8 cellular contexts compared by ENCODE assay signal in genomic region chr5:159050408-159051091, GRCh38. TPM values are rescaled to one million over a fixed set of nuclear protein-coding genes. Genes with fewer than 3 reads are reported as not detected.
DNase-seq lines count a peak whose midpoint lies in the region; ATAC-seq, FAIRE-seq and TF ChIP-seq lines count a peak whose summit lies in the region.

No MANE protein-coding gene starts in this region.

- 12% methylated on average over 6 of the region's 6 CpGs for WGBS in K562 (ENCODE audit: insufficient coverage, low coverage, missing lambda C conversion rate)
- no CpG with 5 or more reads among the region's 6 CpGs for WGBS in neuronal stem cell (ENCODE audit: extremely low coverage in 2 of 2, insufficient read length in 2 of 2, insufficient replicate concordance in 1 of 2), 2 donors

- no peak overlapping the region for H4K91ac ChIP-seq in neuronal stem cell (ENCODE audit: low read depth, low read length, poor library complexity)

- H3K9ac ChIP-seq in K562 (ENCODE audit: insufficient read depth in 1 of 2, low read depth in 2 of 2, low read length in 2 of 2) (no peak overlapping the region), neuronal stem cell (ENCODE audit: low read depth, low read length, poor library complexity) (no peak overlapping the region)

- H3K27ac ChIP-seq in K562 (ENCODE audit: extremely low read depth, low read depth, low read length), result no peak overlapping the region
- H3K27ac ChIP-seq in neuronal stem cell (replicated peaks; ENCODE audit: low read length), result no peak overlapping the region

- no peak for TF ChIP-seq POLR2A in K562 (conservative IDR thresholded peaks at IDR 0.05)

- no peaks in the 10 kb centered on the region for H3K79me2 ChIP-seq in K562 (ENCODE audit: control insufficient read depth, insufficient read depth, low read length)

- no peaks in the 10 kb centered on the region for H3K36me3 ChIP-seq in K562 (ENCODE audit: control insufficient read depth, insufficient read depth, low read length)
- H3K36me3 ChIP-seq in neuronal stem cell (replicated peaks in 1 of 2; ENCODE audit: control insufficient read depth in 2 of 2, insufficient read depth in 2 of 2, low read length in 2 of 2), result no peaks in the 10 kb centered on the region

- DNase-seq in DMS 273 (lab: John Stamatoyannopoulos, UW; ENCODE audit: unreplicated experiment), result peak; percentile 62
- DNase-seq in GM20000 (ENCODE audit: low spot score), result peak; percentile 59
- no peak for DNase-seq in K562 (ENCODE audit: extremely low read depth in 1 of 4, low spot score in 3 of 4)
- DNase-seq in neuronal stem cell (ENCODE audit: low spot score), result no peak
- DNase-seq in iPS-NIHi7 (ENCODE audit: extremely low spot score), result no peak
- no peak for DNase-seq in ACHN
- DNase-seq in epidermal melanocyte (ENCODE audit: insufficient read length, low spot score), result no peak

- H3K18ac ChIP-seq in neuronal stem cell (ENCODE audit: low read length), result peak overlapping the region; percentile 66

- H3K9me3 ChIP-seq in K562 (replicated peaks; ENCODE audit: control insufficient read depth, insufficient read depth, low read depth, low read length), result no peaks in the 10 kb centered on the region
- H3K9me3 ChIP-seq in neuronal stem cell (replicated peaks in 1 of 2; ENCODE audit: control insufficient read depth in 2 of 2, insufficient read depth in 1 of 2, low read depth in 1 of 2, low read length in 2 of 2), result peaks cover 0 to 6% of the 10 kb centered on the region in 2 donors

- H3K4me1 ChIP-seq in K562 (replicated peaks in 1 of 2; ENCODE audit: control insufficient read depth in 2 of 2, insufficient read depth in 2 of 2, low read length in 2 of 2) (no peaks in the 10 kb centered on the region), neuronal stem cell (ENCODE audit: control insufficient read depth in 2 of 2, insufficient read depth in 1 of 2, low read depth in 1 of 2, low read length in 2 of 2) (peaks cover 12 to 19% of the 10 kb centered on the region in 2 donors)

- no peak overlapping the region for H2AFZ ChIP-seq in K562 (ENCODE audit: low read depth, low read length)
- no peak overlapping the region for H2AFZ ChIP-seq in neuronal stem cell (ENCODE audit: low read length)

- no peak for TF ChIP-seq RAD21 in K562 (CRISPR knock-in tag; conservative IDR thresholded peaks at IDR 0.05 in 1 of 2, IDR thresholded peaks at IDR 0.05 in 1 of 2)

- FAIRE-seq in K562 (lab: Jason Lieb, UNC), result no peak

- H3K4me2 ChIP-seq in K562 (ENCODE audit: insufficient read depth, low read length) (no peak overlapping the region), neuronal stem cell (ENCODE audit: insufficient read depth, low read length, poor library complexity, severe bottlenecking) (no peak overlapping the region)

- H4K20me1 ChIP-seq in K562 (replicated peaks; ENCODE audit: control insufficient read depth, insufficient read depth, low read length), result no peaks in the 10 kb centered on the region

- no peak overlapping the region for H2BK5ac ChIP-seq in neuronal stem cell (ENCODE audit: low read length)

- POLR2A ChIA-PET in K562 (lab: Yijun Ruan, JAX), result no interaction called here

- H2AK5ac ChIP-seq in neuronal stem cell (ENCODE audit: low read depth, low read length), result no peak overlapping the region

- TF ChIP-seq CTCF in GM20000 (IDR thresholded peaks at IDR 0.05; ENCODE audit: extremely low read depth, missing control alignments), result no peak
- no peak for TF ChIP-seq CTCF in K562 (IDR thresholded peaks at IDR 0.05 in 2 of 3, conservative IDR thresholded peaks at IDR 0.05 in 1 of 3; ENCODE audit: insufficient read depth in 2 of 3, low read depth in 1 of 3, low read length in 3 of 3)

- H3K27me3 ChIP-seq in K562 (ENCODE audit: control insufficient read depth in 2 of 2, insufficient read depth in 2 of 2, low read length in 2 of 2) (peaks cover 12 to 18% of the 10 kb centered on the region in 2 experiments; a peak in 3 of 5 replicates), neuronal stem cell (ENCODE audit: control insufficient read depth in 3 of 3, insufficient read depth in 3 of 3, low read depth in 1 of 3, low read length in 3 of 3) (no peaks in the 10 kb centered on the region)

- H3K14ac ChIP-seq in neuronal stem cell (ENCODE audit: low read length), result no peak overlapping the region

- CTCF ChIA-PET in K562 (lab: Yijun Ruan, JAX; ENCODE audit: low intra/inter-chr PET ratio), result no interaction called here

- in situ Hi-C loops in K562 (cut with MboI), result no loop called here
- in situ Hi-C loops in ACHN (cut with HindIII; ENCODE audit: low pct_ligation_motif_present, low pct_unique_long_range_greater_than_20kb, low sequenced_read_pairs), result no loop called here

- no peak for TF ChIP-seq EP300 in K562 (IDR thresholded peaks at IDR 0.05; ENCODE audit: low read length)

- no peak overlapping the region for H3K23ac ChIP-seq in neuronal stem cell (ENCODE audit: low read depth, low read length, poor library complexity)

- H2BK12ac ChIP-seq in neuronal stem cell (ENCODE audit: low read length), result no peak overlapping the region

- ATAC-seq in HG03558 (IDR thresholded peaks at IDR 0.05; ENCODE audit: extremely low read depth, unreplicated experiment) (peak; percentile 50), K562 (peak; percentile 22)

- H3K4ac ChIP-seq in neuronal stem cell (ENCODE audit: low read length), result no peak overlapping the region

- no peaks in the 10 kb centered on the region for H3K79me1 ChIP-seq in neuronal stem cell (ENCODE audit: low read depth, low read length)

- no peaks in the 10 kb centered on the region for H3K9me1 ChIP-seq in K562 (ENCODE audit: control insufficient read depth, insufficient read depth, low read length)

- BruUV-seq in K562 (replicated peaks; lab: Mats Ljungman, UMichigan), result no TSS peak

- intact Hi-C loops in K562 (cut with micrococcal nuclease), result no loop called here

- H2BK15ac ChIP-seq in neuronal stem cell (ENCODE audit: low read length), result no peak overlapping the region

- no peak overlapping the region for H3K4me3 ChIP-seq in K562
- H3K4me3 ChIP-seq in neuronal stem cell (ENCODE audit: low read length in 2 of 2), result no peak overlapping the region

- no peak overlapping the region for H2BK120ac ChIP-seq in neuronal stem cell (ENCODE audit: low read depth, low read length)

- H4K8ac ChIP-seq in neuronal stem cell (ENCODE audit: low read depth, low read length), result no peak overlapping the region

TF ChIP-seq in K562, 482 proteins besides CTCF, POLR2A, EP300 and RAD21:
- no peak for TF ChIP-seq BRD4 (IDR thresholded peaks at IDR 0.05)
- TF ChIP-seq, protein P1, sequence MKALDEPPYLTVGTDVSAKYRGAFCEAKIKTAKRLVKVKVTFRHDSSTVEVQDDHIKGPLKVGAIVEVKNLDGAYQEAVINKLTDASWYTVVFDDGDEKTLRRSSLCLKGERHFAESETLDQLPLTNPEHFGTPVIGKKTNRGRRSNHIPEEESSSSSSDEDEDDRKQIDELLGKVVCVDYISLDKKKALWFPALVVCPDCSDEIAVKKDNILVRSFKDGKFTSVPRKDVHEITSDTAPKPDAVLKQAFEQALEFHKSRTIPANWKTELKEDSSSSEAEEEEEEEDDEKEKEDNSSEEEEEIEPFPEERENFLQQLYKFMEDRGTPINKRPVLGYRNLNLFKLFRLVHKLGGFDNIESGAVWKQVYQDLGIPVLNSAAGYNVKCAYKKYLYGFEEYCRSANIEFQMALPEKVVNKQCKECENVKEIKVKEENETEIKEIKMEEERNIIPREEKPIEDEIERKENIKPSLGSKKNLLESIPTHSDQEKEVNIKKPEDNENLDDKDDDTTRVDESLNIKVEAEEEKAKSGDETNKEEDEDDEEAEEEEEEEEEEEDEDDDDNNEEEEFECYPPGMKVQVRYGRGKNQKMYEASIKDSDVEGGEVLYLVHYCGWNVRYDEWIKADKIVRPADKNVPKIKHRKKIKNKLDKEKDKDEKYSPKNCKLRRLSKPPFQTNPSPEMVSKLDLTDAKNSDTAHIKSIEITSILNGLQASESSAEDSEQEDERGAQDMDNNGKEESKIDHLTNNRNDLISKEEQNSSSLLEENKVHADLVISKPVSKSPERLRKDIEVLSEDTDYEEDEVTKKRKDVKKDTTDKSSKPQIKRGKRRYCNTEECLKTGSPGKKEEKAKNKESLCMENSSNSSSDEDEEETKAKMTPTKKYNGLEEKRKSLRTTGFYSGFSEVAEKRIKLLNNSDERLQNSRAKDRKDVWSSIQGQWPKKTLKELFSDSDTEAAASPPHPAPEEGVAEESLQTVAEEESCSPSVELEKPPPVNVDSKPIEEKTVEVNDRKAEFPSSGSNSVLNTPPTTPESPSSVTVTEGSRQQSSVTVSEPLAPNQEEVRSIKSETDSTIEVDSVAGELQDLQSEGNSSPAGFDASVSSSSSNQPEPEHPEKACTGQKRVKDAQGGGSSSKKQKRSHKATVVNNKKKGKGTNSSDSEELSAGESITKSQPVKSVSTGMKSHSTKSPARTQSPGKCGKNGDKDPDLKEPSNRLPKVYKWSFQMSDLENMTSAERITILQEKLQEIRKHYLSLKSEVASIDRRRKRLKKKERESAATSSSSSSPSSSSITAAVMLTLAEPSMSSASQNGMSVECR (CRISPR knock-in tag; IDR thresholded peaks at IDR 0.05), result no peak
TF ChIP-seq in K562: peak in this region for 0.

RNA-seq across cellular contexts. Expression of gene EBF1, which starts 49.2 kb away (rescaled TPM):
- 0.37 and 1.5 TPM in 2 replicates for total RNA-seq in K562 (2011; cell fraction: chromatin; rRNA removed; ENCODE audit: low replicate concordance)
- 0.17 and 0.26 TPM in 2 replicates for total RNA-seq in K562 (2011; cell fraction: nucleolus; rRNA removed)
- 0.38 and 0.44 TPM in 2 replicates for total RNA-seq in K562 (2011; cell fraction: nucleoplasm; rRNA removed)
- total RNA-seq in K562 (2014; rRNA removed), result 0.16 and 0.36 TPM in 2 replicates
- not detected in 2 replicates for total RNA-seq in K562 (2014; rRNA removed; fragmentation: Illumina TruSeq; extraction: Trizol)
- total RNA-seq in K562 (2015; rRNA removed; fragmentation: Illumina TruSeq; extraction: Trizol), result not detected in 2 replicates
- 0.07 and 0.24 TPM in 2 replicates for total RNA-seq in K562 (2021)
- polyA plus RNA-seq in K562 (2011; rRNA removed), result 0.07 TPM in 1 of 2 replicates, not detected in the other
- not detected in 2 replicates for polyA plus RNA-seq in K562 (2011; cell fraction: cytosol; rRNA removed)
- polyA plus RNA-seq in K562 (2011; cell fraction: nucleus; rRNA removed), result 0.23 TPM in 1 of 2 replicates, not detected in the other
- polyA plus RNA-seq in K562 (2012), result 0.03 TPM in 2 replicates
- 0.12 TPM in 1 of 2 replicates, not detected in the other for polyA plus RNA-seq in K562 (2014; fragmentation: Illumina TruSeq; extraction: Trizol)
- under 1 TPM in 1 of 2 experiments, not detected in 1; 0.13 TPM for polyA plus RNA-seq in K562 (2014; fragmentation: Nextera tagmentation; extraction: Ambion mirVana)
- 0.42 TPM in 1 of 2 replicates, not detected in the other for polyA plus RNA-seq in K562 (2014; rRNA removed)
- polyA minus RNA-seq in K562 (2011; rRNA and poly(A)+ RNA removed), result not detected in 2 replicates
- polyA minus RNA-seq in K562 (2011; cell fraction: cytosol; rRNA and poly(A)+ RNA removed), result not detected in 2 replicates
- polyA minus RNA-seq in K562 (2011; cell fraction: nucleus; rRNA and poly(A)+ RNA removed), result 0.27 and 1.2 TPM in 2 replicates
- 0.79 TPM for polyA plus RNA-seq in neuronal stem cell (2013, experiment 1 of 2)
- polyA plus RNA-seq in neuronal stem cell (2013, experiment 2 of 2), result 0.83 TPM

Comparison
In these comparisons a context has a peak if more than half of its experiments do, and no peak if none do; other contexts are left out.
1. DNase-seq: peak in DMS 273 (single experiment) and GM20000 (single experiment); none in K562 (0 of 4), neuronal stem cell (single experiment), iPS-NIHi7 (single experiment), ACHN (single experiment) and epidermal melanocyte (single experiment).